ENCODE assay signal across 22 cellular contexts in genomic region chr4:1596393-1596792, GRCh38.
DNase-seq lines count a peak whose midpoint lies in the region; ATAC-seq, FAIRE-seq and TF ChIP-seq lines count a peak whose summit lies in the region.
"Had no signal": no experiment of that assay in that cellular context is flagged by ENCODE, and none has a peak within 500 bp of the region (broad histone marks: within the 10 kb centered on the region; RNA-seq: fewer than 3 reads in every experiment).

No MANE protein-coding gene starts in this region.

- no TSS peak for BruUV-seq in HCT116 (replicated peaks; lab: Mats Ljungman, UMichigan)

- 88% methylated on average over 15 of the region's 16 CpGs; no CpG with 5 or more reads in 1 of the 2 experiments for WGBS in H1 (ENCODE audit: extremely low coverage in 1 of 2, insufficient coverage in 1 of 2, insufficient read length in 1 of 2, insufficient replicate concordance in 2 of 2, low coverage in 1 of 2, low lambda C conversion rate in 2 of 2, missing lambda C conversion rate in 1 of 2), 2 experiments
- no CpG with 5 or more reads among the region's 16 CpGs for WGBS in neuronal stem cell (ENCODE audit: extremely low coverage in 2 of 2, insufficient read length in 2 of 2, insufficient replicate concordance in 1 of 2), 2 donors

- H2BK120ac ChIP-seq in H1 (replicated peaks; ENCODE audit: low read depth, low read length) = no peak overlapping the region
- H2BK120ac ChIP-seq in neuronal stem cell (ENCODE audit: low read depth, low read length) = no peak overlapping the region

- no peaks in the 10 kb centered on the region; the same call in 1 of the 2 replicates for H3K79me1 ChIP-seq in H1 (ENCODE audit: low read depth, low read length)
- H3K79me1 ChIP-seq in neuronal stem cell (ENCODE audit: low read depth, low read length) = no peaks in the 10 kb centered on the region

- FAIRE-seq in H1 (lab: Jason Lieb, UNC) = no peak

- TF ChIP-seq CTCF in DND-41 (IDR thresholded peaks at IDR 0.05; ENCODE audit: borderline replicate concordance, extremely low read depth, low read length, poor library complexity, severe bottlenecking) = peak; percentile 37
- TF ChIP-seq CTCF in HCT116 (IDR thresholded peaks at IDR 0.05 in 2 of 3, conservative IDR thresholded peaks at IDR 0.05 in 1 of 3; ENCODE audit: borderline replicate concordance in 1 of 3, insufficient read depth in 1 of 3, low read depth in 2 of 3, low read length in 2 of 3) = 0 out of 6 replicates have a peak, but pooled peaks of 2 of the 3 experiments have one; percentile 7 to 14
- TF ChIP-seq CTCF in H1 (IDR thresholded peaks at IDR 0.05; ENCODE audit: control extremely low read depth in 1 of 3, insufficient read depth in 1 of 3, low read depth in 1 of 3, low read length in 3 of 3) = peak in 2 of 3 experiments; percentile 33 to 62; a peak in 2 of 4 replicates
- TF ChIP-seq CTCF in ascending aorta (IDR thresholded peaks at IDR 0.05) = no peak

- no peak overlapping the region for H3K4me2 ChIP-seq in DND-41 (ENCODE audit: insufficient read depth, low read length)
- no peak overlapping the region for H3K4me2 ChIP-seq in HCT116 (ENCODE audit: low read length)
- no peak overlapping the region for H3K4me2 ChIP-seq in H1 (ENCODE audit: insufficient read depth in 1 of 2, low read depth in 2 of 2, low read length in 2 of 2)
- H3K4me2 ChIP-seq in neuronal stem cell (ENCODE audit: insufficient read depth, low read length, poor library complexity, severe bottlenecking) = no peak overlapping the region
- H3K4me2 ChIP-seq: SK-N-SH had no signal

- no peak overlapping the region for H4K5ac ChIP-seq in H1 (ENCODE audit: insufficient read length, low read depth, low read length)

- RAD21 ChIA-PET in HCT116 (lab: Charles Lee; ENCODE audit: low non-redundant PET in 1 of 2, low total read pairs in 2 of 2, uncharacterized antibody in 2 of 2, unreplicated experiment in 2 of 2) = no interaction called here

- no peak overlapping the region for H3K56ac ChIP-seq in H1 (replicated peaks; ENCODE audit: insufficient read length, low read depth, low read length)

- ATAC-seq in DND-41 (ENCODE audit: insufficient read depth, low read depth) = no peak
- ATAC-seq in HCT116 = peak; percentile 49
- ATAC-seq in GM19023 (IDR thresholded peaks at IDR 0.05; ENCODE audit: unreplicated experiment) = no peak
- ATAC-seq: CD8-positive, alpha-beta T cell; natural killer cell treated with Interleukin-12 subunit alpha and Interleukin-12 subunit beta and Interleukin-15 and Interleukin-18, amount 100 ng/mL, for 72 hours; T-helper 17 cell had no signal

- no peak for TF ChIP-seq EP300 in H1 (IDR thresholded peaks at IDR 0.05; ENCODE audit: borderline replicate concordance in 1 of 2, low read depth in 2 of 2, low read length in 2 of 2)

- no peak for DNase-seq in DND-41
- DNase-seq in HCT116 (ENCODE audit: low read depth, low spot score) = no peak
- DNase-seq in H1 (ENCODE audit: low read depth in 1 of 2, low spot score in 2 of 2) = no peak
- no peak for DNase-seq in neuronal stem cell (ENCODE audit: low spot score)
- no peak for DNase-seq in ascending aorta (ENCODE audit: low spot score in 2 of 2)
- no peak for DNase-seq in activated CD8-positive, alpha-beta memory T cell treated with anti-CD3 and anti-CD28 coated beads, Interleukin-2, amount 50 U/mL, for 48 hours
- DNase-seq: activated CD4-positive, alpha-beta T cell treated with anti-CD3 and anti-CD28 coated beads, Interleukin-2, amount 10 ng/mL, durations not matched to agents 24 days and 14 days; effector CD4-positive, alpha-beta T cell; head of caudate nucleus; Karpas-422; midbrain; NCI-H2171; NCI-H526 treated with DMSO at 0.1 percent for 48 hours; SK-N-SH; stimulated activated CD4-positive, alpha-beta T cell treated with anti-CD3 and anti-CD28 coated beads, Interleukin-4, amount 100 ng/mL, for 4 hours; stimulated activated naive CD4-positive, alpha-beta T cell; T-helper 17 cell had no signal

- H3K79me2 ChIP-seq in DND-41 (ENCODE audit: insufficient read depth, low read length) (no peaks in the 10 kb centered on the region), HCT116 (ENCODE audit: insufficient read depth, low read length) (no peaks in the 10 kb centered on the region), H1 (ENCODE audit: control insufficient read depth in 1 of 2, insufficient read depth in 2 of 2, low read length in 2 of 2) (no peaks in the 10 kb centered on the region)

- H4K8ac ChIP-seq in H1 (ENCODE audit: extremely low read depth, insufficient read depth, low read length) = no peak overlapping the region
- H4K8ac ChIP-seq in neuronal stem cell (ENCODE audit: low read depth, low read length) = peak overlapping the region; percentile 17

- H3K4me1 ChIP-seq in DND-41 (ENCODE audit: insufficient read depth, low read length) (no peaks in the 10 kb centered on the region), HCT116 (ENCODE audit: control insufficient read depth in 1 of 2, insufficient read depth in 2 of 2, low read length in 2 of 2) (no peaks in the 10 kb centered on the region), H1 (replicated peaks in 1 of 4; ENCODE audit: control insufficient read depth in 3 of 4, insufficient read depth in 4 of 4, low read length in 3 of 4) (peaks cover 0 to 10% (median 6%) of the 10 kb centered on the region in 4 experiments; a peak in 4 of 7 replicates), neuronal stem cell (ENCODE audit: control insufficient read depth in 2 of 2, insufficient read depth in 1 of 2, low read depth in 1 of 2, low read length in 2 of 2) (peaks cover 0 to 6% of the 10 kb centered on the region in 2 donors), ascending aorta (no peaks in the 10 kb centered on the region)

- H3K9me3 ChIP-seq in DND-41 (ENCODE audit: insufficient read depth, low read length, severe bottlenecking) = peaks cover 6% of the 10 kb centered on the region
- peaks cover 0 to 3% of the 10 kb centered on the region in 2 experiments; a peak in 2 of 4 replicates for H3K9me3 ChIP-seq in HCT116 (ENCODE audit: control insufficient read depth in 1 of 2, insufficient read depth in 1 of 2, low read depth in 1 of 2, low read length in 2 of 2)
- no peaks in the 10 kb centered on the region; a peak in 1 of 4 replicates for H3K9me3 ChIP-seq in H1 (ENCODE audit: insufficient read depth in 2 of 2, low read depth in 1 of 2, low read length in 1 of 2)
- no peaks in the 10 kb centered on the region for H3K9me3 ChIP-seq in neuronal stem cell (replicated peaks in 1 of 2; ENCODE audit: control insufficient read depth in 2 of 2, insufficient read depth in 1 of 2, low read depth in 1 of 2, low read length in 2 of 2)
- H3K9me3 ChIP-seq in ascending aorta = peaks cover 0 to 2% of the 10 kb centered on the region in 2 donors
- H3K9me3 ChIP-seq: SK-N-SH had no signal

- H3K14ac ChIP-seq in H1 (ENCODE audit: insufficient read length) (no peak overlapping the region), neuronal stem cell (ENCODE audit: low read length) (peak overlapping the region; percentile 82)

- H2BK15ac ChIP-seq in H1 (ENCODE audit: low read length) (no peak overlapping the region), neuronal stem cell (ENCODE audit: low read length) (peak overlapping the region; percentile 26)

- CTCF ChIA-PET in HCT116 (lab: Charles Lee) (no interaction called here), H1 (lab: Charles Lee; ENCODE audit: partially characterized antibody) (interaction anchor here (0.7 to 1.9 kb wide), 6 partner anchors 9 to 578 kb away, joined by 3 to 5 read pairs (median 3); no protein-coding TSS in a partner anchor)

- TF ChIP-seq POLR2A in HCT116 (IDR thresholded peaks at IDR 0.05; ENCODE audit: borderline replicate concordance, extremely low read depth, insufficient read depth, insufficient read length) = no peak
- TF ChIP-seq POLR2A in H1 (IDR thresholded peaks at IDR 0.05; ENCODE audit: control extremely low read depth in 1 of 2, low read depth in 2 of 2, low read length in 2 of 2) = no peak

- TF ChIP-seq RAD21 in HCT116 (IDR thresholded peaks at IDR 0.05; ENCODE audit: low read depth) (no peak), H1 (IDR thresholded peaks at IDR 0.05 in 1 of 2, conservative IDR thresholded peaks at IDR 0.05 in 1 of 2; ENCODE audit: low read depth in 2 of 2, low read length in 2 of 2) (peak in 1 of 2 experiments; percentile 28; a peak in 2 of 4 replicates)

- H2BK12ac ChIP-seq in H1 (ENCODE audit: low read depth, low read length) (no peak overlapping the region), neuronal stem cell (ENCODE audit: low read length) (no peak overlapping the region)

- H4K20me1 ChIP-seq in DND-41 (ENCODE audit: insufficient read depth, low read length) (no peaks in the 10 kb centered on the region; the same call in 1 of the 2 replicates), HCT116 (ENCODE audit: insufficient read depth) (no peaks in the 10 kb centered on the region), H1 (replicated peaks in 1 of 2; ENCODE audit: control insufficient read depth in 1 of 2, insufficient read depth in 2 of 2, low read length in 2 of 2) (no peaks in the 10 kb centered on the region)

- POLR2A ChIA-PET in HCT116 (lab: Charles Lee) (no interaction called here), H1 (lab: Charles Lee; ENCODE audit: partially characterized antibody) (no interaction called here)

- no peaks in the 10 kb centered on the region; the same call in 1 of the 2 replicates for H3K23me2 ChIP-seq in H1 (ENCODE audit: low read depth, low read length)

- no peak overlapping the region for H2AK5ac ChIP-seq in H1 (ENCODE audit: low read depth, low read length)
- no peak overlapping the region for H2AK5ac ChIP-seq in neuronal stem cell (ENCODE audit: low read depth, low read length)

- no peak overlapping the region for H2AFZ ChIP-seq in DND-41 (ENCODE audit: low read depth, low read length)
- no peak overlapping the region for H2AFZ ChIP-seq in HCT116 (ENCODE audit: low read depth, low read length, poor library complexity, severe bottlenecking)
- no peak overlapping the region for H2AFZ ChIP-seq in H1 (ENCODE audit: low read length)
- no peak overlapping the region for H2AFZ ChIP-seq in neuronal stem cell (ENCODE audit: low read length)

- no peaks in the 10 kb centered on the region for H3K27me3 ChIP-seq in DND-41 (ENCODE audit: insufficient read depth, low read length, poor library complexity)
- H3K27me3 ChIP-seq in HCT116 (ENCODE audit: insufficient read depth, low read length) = no peaks in the 10 kb centered on the region
- H3K27me3 ChIP-seq in H1 (replicated peaks in 1 of 4; ENCODE audit: control insufficient read depth in 3 of 4, extremely low read depth in 1 of 4, insufficient read depth in 3 of 4, low read length in 3 of 4) = no peaks in the 10 kb centered on the region
- peaks cover 0 to 6% (median 0%) of the 10 kb centered on the region in 3 experiments for H3K27me3 ChIP-seq in neuronal stem cell (ENCODE audit: control insufficient read depth in 3 of 3, insufficient read depth in 3 of 3, low read depth in 1 of 3, low read length in 3 of 3)
- H3K27me3 ChIP-seq in ascending aorta = peaks cover 5% of the 10 kb centered on the region
- H3K27me3 ChIP-seq: ovary had no signal

- no peak overlapping the region for H3K23ac ChIP-seq in H1 (ENCODE audit: insufficient read length)
- no peak overlapping the region for H3K23ac ChIP-seq in neuronal stem cell (ENCODE audit: low read depth, low read length, poor library complexity)

- H3K9me2 ChIP-seq in HCT116 (ENCODE audit: insufficient read depth) = no peaks in the 10 kb centered on the region
- H3K9me2 ChIP-seq: SK-N-SH had no signal

- H3K4me3 ChIP-seq in DND-41 (ENCODE audit: low read depth in 1 of 2, low read length in 2 of 2) (no peak overlapping the region), HCT116 (replicated peaks in 1 of 2; ENCODE audit: low read depth in 1 of 2, low read length in 2 of 2) (no peak overlapping the region), H1 (ENCODE audit: extremely low read depth in 1 of 4, insufficient read depth in 2 of 4, low read depth in 3 of 4, low read length in 4 of 4) (no peak overlapping the region), neuronal stem cell (ENCODE audit: low read length in 2 of 2) (no peak overlapping the region), ascending aorta (no peak overlapping the region)
- H3K4me3 ChIP-seq: ovary had no signal

- intact Hi-C loops in HCT116 (cut with micrococcal nuclease) = no loop called here
- intact Hi-C loops in ascending aorta (cut with DNase I) = no loop called here

- H3K27ac ChIP-seq in DND-41 (ENCODE audit: low read length) (no peak overlapping the region), HCT116 (ENCODE audit: low read depth, low read length) (no peak overlapping the region), H1 (ENCODE audit: low read depth, low read length) (no peak overlapping the region), neuronal stem cell (replicated peaks; ENCODE audit: low read length) (no peak overlapping the region), ascending aorta (no peak overlapping the region)
- H3K27ac ChIP-seq: ovary, RWPE1 had no signal

- H3K36me3 ChIP-seq in DND-41 (ENCODE audit: insufficient read depth, low read length) (no peaks in the 10 kb centered on the region), HCT116 (ENCODE audit: control insufficient read depth in 1 of 2, insufficient read depth in 2 of 2, low read length in 2 of 2) (no peaks in the 10 kb centered on the region), H1 (ENCODE audit: control insufficient read depth in 2 of 4, insufficient read depth in 4 of 4, low read length in 3 of 4) (no peaks in the 10 kb centered on the region), neuronal stem cell (replicated peaks in 1 of 2; ENCODE audit: control insufficient read depth in 2 of 2, insufficient read depth in 2 of 2, low read length in 2 of 2) (no peaks in the 10 kb centered on the region), ascending aorta (no peaks in the 10 kb centered on the region)
- H3K36me3 ChIP-seq: ovary had no signal

- H3K18ac ChIP-seq in H1 (ENCODE audit: extremely low read depth, low read length) (no peak overlapping the region), neuronal stem cell (ENCODE audit: low read length) (no peak overlapping the region)

- H4K91ac ChIP-seq in H1 (replicated peaks; ENCODE audit: insufficient read length, low read length) (no peak overlapping the region), neuronal stem cell (ENCODE audit: low read depth, low read length, poor library complexity) (no peak overlapping the region)

- H2BK20ac ChIP-seq in H1 (ENCODE audit: low read length) = no peak overlapping the region

- H3K9ac ChIP-seq in DND-41 (ENCODE audit: low read depth, low read length) (no peak overlapping the region), HCT116 (ENCODE audit: low read length) (no peak overlapping the region), H1 (replicated peaks in 1 of 4; ENCODE audit: extremely low read depth in 1 of 4, low read depth in 3 of 4, low read length in 3 of 4) (no peak overlapping the region), neuronal stem cell (ENCODE audit: low read depth, low read length, poor library complexity) (no peak overlapping the region)
- H3K9ac ChIP-seq: SK-N-SH had no signal

- H3K4ac ChIP-seq in H1 (replicated peaks; ENCODE audit: insufficient read length, low read depth, low read length) = no peak overlapping the region
- no peak overlapping the region for H3K4ac ChIP-seq in neuronal stem cell (ENCODE audit: low read length)

- H2BK5ac ChIP-seq in H1 (ENCODE audit: low read depth, low read length) = no peak overlapping the region
- no peak overlapping the region for H2BK5ac ChIP-seq in neuronal stem cell (ENCODE audit: low read length)

Comparison
In these comparisons a context has a peak if more than half of its experiments do, and no peak if none do; other contexts are left out.
1. CTCF ChIP-seq: peak in DND-41 (single experiment), HCT116 (2 of 3) and H1 (2 of 3); none in ascending aorta (0 of 3).